Comparison of ENCODE assay signal across 12 cellular contexts in genomic region chr3:143283432-143284128, GRCh38.
DNase-seq lines count a peak whose midpoint lies in the region; ATAC-seq, FAIRE-seq and TF ChIP-seq lines count a peak whose summit lies in the region.
"Had no signal": no experiment of that assay in that cellular context is flagged by ENCODE, and none has a peak within 500 bp of the region (broad histone marks: within the 10 kb centered on the region; RNA-seq: fewer than 3 reads in every experiment).

No MANE protein-coding gene starts in this region.

- H3K4me3 Mint-ChIP-seq in MCF 10A (ENCODE audit: unreplicated experiment) = no peak overlapping the region
- H3K4me3 Mint-ChIP-seq in stimulated activated naive CD8-positive, alpha-beta T cell treated with anti-CD3 and anti-CD28 coated beads, Interleukin-15, amount 100 ng/mL, for 72 hours = peak overlapping the region; percentile 9 to 29
- H3K4me3 Mint-ChIP-seq: T-helper 1 cell treated with Interleukin-12 subunit alpha and Interleukin-12 subunit beta and Interleukin-4 antibody, amounts not matched to agents 30 μg/mL and 1 μg/mL, for 36 hours had no signal

- intact Hi-C loops in MCF 10A (cut with micrococcal nuclease) (no loop called here), breast epithelium (cut with DNase I; ENCODE audit: low total_unique reads) (no loop called here)

- no peaks in the 10 kb centered on the region for H3K36me3 Mint-ChIP-seq in MCF 10A (ENCODE audit: insufficient read depth, unreplicated experiment)

- no TSS peak for BruUV-seq in MCF 10A (replicated peaks; lab: Mats Ljungman, UMichigan)

- CTCF ChIA-PET in MCF 10A (lab: Yijun Ruan, JAX) = interaction anchor here (0.6 to 0.8 kb wide), 2 partner anchors 145 to 173 kb away, joined by 4 read pairs; no protein-coding TSS in a partner anchor
- CTCF ChIA-PET in RWPE1 (lab: Yijun Ruan, JAX) = interaction anchor here (0.7 to 0.8 kb wide), 3 partner anchors 465 to 1760 kb away, joined by 3 to 10 read pairs (median 4); no protein-coding TSS in a partner anchor

- H3K4me1 ChIP-seq in breast epithelium = no peaks in the 10 kb centered on the region
- H3K4me1 ChIP-seq: colonic mucosa had no signal

- DNase-seq in MCF 10A (ENCODE audit: unreplicated experiment) (peak; percentile 61), breast epithelium (ENCODE audit: low spot score in 2 of 2) (no peak), RWPE1 (ENCODE audit: low spot score) (peak; percentile 56), bronchial epithelial cell (ENCODE audit: low read depth) (peak; percentile 67), NCI-H69 (lab: John Stamatoyannopoulos, UW) (no peak), SW 1271 (lab: John Stamatoyannopoulos, UW) (no peak)
- DNase-seq in stimulated activated naive CD8-positive, alpha-beta T cell treated with anti-CD3 and anti-CD28 coated beads, Interleukin-15, amount 100 ng/mL, for 72 hours = peak; percentile 9 to 54
- DNase-seq: colonic mucosa; MG63; stimulated activated naive CD4-positive, alpha-beta T cell had no signal

- ATAC-seq in stimulated activated naive CD8-positive, alpha-beta T cell treated with anti-CD3 and anti-CD28 coated beads, Interleukin-15, amount 100 ng/mL, for 72 hours = peak; percentile 86
- no peak for ATAC-seq in GM21717 (IDR thresholded peaks at IDR 0.05; ENCODE audit: unreplicated experiment)

- TF ChIP-seq CTCF in MCF 10A (IDR thresholded peaks at IDR 0.05; ENCODE audit: unreplicated experiment) (no peak), breast epithelium (IDR thresholded peaks at IDR 0.05) (no peak), RWPE1 (conservative IDR thresholded peaks at IDR 0.05; ENCODE audit: low read depth) (no peak), bronchial epithelial cell (IDR thresholded peaks at IDR 0.05; ENCODE audit: insufficient read depth, low read length, severe bottlenecking) (no peak)

- H3K27ac ChIP-seq in breast epithelium = no peak overlapping the region
- peak overlapping the region; percentile 47 for H3K27ac ChIP-seq in RWPE1
- H3K27ac ChIP-seq: colonic mucosa had no signal

- H3K4me3 ChIP-seq in breast epithelium (no peak overlapping the region), bronchial epithelial cell (ENCODE audit: low read depth, low read length) (no peak overlapping the region)
- H3K4me3 ChIP-seq: colonic mucosa, MG63 had no signal

- no peak for TF ChIP-seq POLR2A in breast epithelium (IDR thresholded peaks at IDR 0.05)

- H3K27ac Mint-ChIP-seq in MCF 10A (ENCODE audit: low read depth, unreplicated experiment) = peak overlapping the region; percentile 51
- peak overlapping the region in 1 of 2 donors; percentile 72 for H3K27ac Mint-ChIP-seq in stimulated activated naive CD8-positive, alpha-beta T cell treated with anti-CD3 and anti-CD28 coated beads, Interleukin-15, amount 100 ng/mL, for 72 hours
- H3K27ac Mint-ChIP-seq: T-helper 1 cell treated with Interleukin-12 subunit alpha and Interleukin-12 subunit beta and Interleukin-4 antibody, amounts not matched to agents 30 μg/mL and 1 μg/mL, for 36 hours had no signal

- no peaks in the 10 kb centered on the region for H3K9me3 ChIP-seq in breast epithelium
- H3K9me3 ChIP-seq: colonic mucosa, MG63 had no signal

- FAIRE-seq in bronchial epithelial cell (lab: Jason Lieb, UNC) = no peak

- H3K36me3 ChIP-seq in breast epithelium (no peaks in the 10 kb centered on the region), bronchial epithelial cell (ENCODE audit: control insufficient read depth, insufficient read depth, low read length) (no peaks in the 10 kb centered on the region)
- H3K36me3 ChIP-seq: colonic mucosa, MG63 had no signal

- H3K27me3 Mint-ChIP-seq in MCF 10A (ENCODE audit: insufficient read depth, unreplicated experiment) = peaks cover 16% of the 10 kb centered on the region
- no peaks in the 10 kb centered on the region for H3K27me3 Mint-ChIP-seq in stimulated activated naive CD8-positive, alpha-beta T cell treated with anti-CD3 and anti-CD28 coated beads, Interleukin-15, amount 100 ng/mL, for 72 hours

- no peaks in the 10 kb centered on the region for H3K9me3 Mint-ChIP-seq in MCF 10A (ENCODE audit: unreplicated experiment)
- H3K9me3 Mint-ChIP-seq in stimulated activated naive CD8-positive, alpha-beta T cell treated with anti-CD3 and anti-CD28 coated beads, Interleukin-15, amount 100 ng/mL, for 72 hours = no peaks in the 10 kb centered on the region
- H3K9me3 Mint-ChIP-seq: T-helper 1 cell treated with Interleukin-12 subunit alpha and Interleukin-12 subunit beta and Interleukin-4 antibody, amounts not matched to agents 30 μg/mL and 1 μg/mL, for 36 hours had no signal

- no peaks in the 10 kb centered on the region for H3K27me3 ChIP-seq in breast epithelium
- peaks cover 2% of the 10 kb centered on the region for H3K27me3 ChIP-seq in bronchial epithelial cell (ENCODE audit: control insufficient read depth, insufficient read depth, low read length)
- H3K27me3 ChIP-seq: colonic mucosa had no signal

- POLR2A ChIA-PET in MCF 10A (lab: Yijun Ruan, JAX) (interaction anchor here (1.2 kb wide), 1 partner anchor 231 kb away, joined by 3 read pairs; no protein-coding TSS in a partner anchor), RWPE1 (lab: Yijun Ruan, JAX; ENCODE audit: low non-redundant PET) (interaction anchor here (0.7 kb wide), 1 partner anchor 57 kb away, joined by 3 read pairs; no protein-coding TSS in a partner anchor)

- H3K4me1 Mint-ChIP-seq in MCF 10A (ENCODE audit: insufficient read depth, unreplicated experiment) = peaks cover 17% of the 10 kb centered on the region
- peaks cover 70% of the 10 kb centered on the region for H3K4me1 Mint-ChIP-seq in stimulated activated naive CD8-positive, alpha-beta T cell treated with anti-CD3 and anti-CD28 coated beads, Interleukin-15, amount 100 ng/mL, for 72 hours

Comparison
In these comparisons a context has a peak if more than half of its experiments do, and no peak if none do; other contexts are left out.
1. DNase-seq: peak in MCF 10A (single experiment), RWPE1 (single experiment), bronchial epithelial cell (single experiment) and stimulated activated naive CD8-positive, alpha-beta T cell treated with anti-CD3 and anti-CD28 coated beads, Interleukin-15, amount 100 ng/mL, for 72 hours (2 of 2); none in breast epithelium (0 of 2), NCI-H69 (single experiment) and SW 1271 (0 of 2).